ENCODE assay signal across 1 cellular context in genomic region chr20:9087531-9088217, GRCh38.
TF ChIP-seq lines count a peak whose summit lies in the region.

No MANE protein-coding gene starts in this region.

TF ChIP-seq in SK-N-SH treated with all-trans-retinoic acid at 6 μM for 48 hours, 23 proteins besides CTCF, POLR2A, EP300 and RAD21 (continued from another document):
- TF ChIP-seq PATZ1 (CRISPR knock-in tag; IDR thresholded peaks at IDR 0.05; ENCODE audit: borderline replicate concordance) (no peak), ZNF8 (CRISPR knock-in tag; IDR thresholded peaks at IDR 0.05) (no peak)
TF ChIP-seq in SK-N-SH treated with all-trans-retinoic acid at 6 μM for 48 hours: peak in this region for 0.
